In the genomic region with DNA sequence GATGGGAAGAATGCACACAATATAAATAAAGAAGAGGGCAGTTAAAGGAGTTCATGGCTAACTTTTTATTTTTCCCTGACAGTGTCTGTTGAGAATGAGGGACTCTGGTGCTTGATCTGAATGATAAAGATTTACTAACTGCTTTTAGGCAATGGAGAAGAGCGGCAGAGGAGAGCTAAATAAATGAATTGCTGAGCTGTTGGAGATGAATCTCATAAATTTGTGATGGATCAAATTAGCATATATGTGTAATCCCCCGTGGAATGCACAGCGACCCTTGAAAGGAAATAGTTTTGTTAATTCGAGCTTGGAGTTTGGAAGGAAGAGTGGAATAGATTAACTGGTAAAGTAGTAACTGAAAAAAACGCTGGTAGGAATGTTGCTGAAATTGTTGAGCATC, we compare ENCODE assay signal across 25 cellular contexts.
"Had no signal": no experiment of that assay in that cellular context is flagged by ENCODE, and none has a peak within 500 bp of the region (broad histone marks: within the 10 kb centered on the region; RNA-seq: fewer than 3 reads in every experiment).

No MANE protein-coding gene starts in this region.

- H3K4me1 ChIP-seq: colonic mucosa, heart right ventricle, lower lobe of right lung, psoas muscle, sigmoid colon, stomach, tibial artery had no signal

- H3K36me3 Mint-ChIP-seq: immature natural killer cell; naive thymus-derived CD8-positive, alpha-beta T cell; stimulated activated effector memory CD8-positive, alpha-beta T cell treated with anti-CD3 and anti-CD28 coated beads, Interleukin-12 subunit alpha, Interleukin-12 subunit beta, amount 100 ng/mL, for 72 hours; type B pancreatic cell had no signal

- H3K36me3 ChIP-seq: colonic mucosa, gastroesophageal sphincter, lower lobe of right lung, ovary, sigmoid colon, stomach, tibial artery had no signal

- H3K4me1 Mint-ChIP-seq: immature natural killer cell; naive thymus-derived CD8-positive, alpha-beta T cell; stimulated activated effector memory CD8-positive, alpha-beta T cell treated with anti-CD3 and anti-CD28 coated beads, Interleukin-12 subunit alpha, Interleukin-12 subunit beta, amount 100 ng/mL, for 72 hours had no signal

- H3K4me3 ChIP-seq: colonic mucosa, gastroesophageal sphincter, heart right ventricle, lower lobe of right lung, ovary, psoas muscle, sigmoid colon, stomach, tibial artery had no signal

- H3K27ac ChIP-seq: colonic mucosa, gastroesophageal sphincter, heart right ventricle, lower lobe of right lung, ovary, psoas muscle, sigmoid colon, stomach, tibial artery had no signal

- H3K9me3 ChIP-seq: colonic mucosa, gastroesophageal sphincter, lower lobe of right lung, ovary, psoas muscle, sigmoid colon, stomach, tibial artery had no signal

- H3K27me3 ChIP-seq: colonic mucosa, gastroesophageal sphincter, heart right ventricle, ovary, sigmoid colon, stomach, tibial artery had no signal

- H3K27ac Mint-ChIP-seq: effector memory CD8-positive, alpha-beta T cell; immature natural killer cell; naive thymus-derived CD8-positive, alpha-beta T cell; stimulated activated effector memory CD8-positive, alpha-beta T cell treated with anti-CD3 and anti-CD28 coated beads, Interleukin-12 subunit alpha, Interleukin-12 subunit beta, amount 100 ng/mL, for 72 hours; type B pancreatic cell had no signal

- DNase-seq: colonic mucosa; effector memory CD8-positive, alpha-beta T cell; foreskin fibroblast; heart right ventricle; hippocampal formation; immature natural killer cell; islet precursor cell; left ventricle myocardium superior; lower lobe of right lung; naive thymus-derived CD8-positive, alpha-beta T cell; occipital lobe; ovary; posterior cingulate gyrus; psoas muscle; right cardiac atrium; sigmoid colon; stimulated activated CD4-positive, alpha-beta T cell treated with anti-CD3 and anti-CD28 coated beads, Interleukin-2, amount 100 ng/mL, for 24 hours; stimulated activated CD4-positive, alpha-beta T cell treated with anti-CD3 and anti-CD28 coated beads, Interleukin-4, amount 100 ng/mL, for 24 hours; stimulated activated naive CD4-positive, alpha-beta T cell treated with Interleukin-2 at 50 U/mL for 16 hours; stomach; tibial artery had no signal

- ATAC-seq: effector memory CD8-positive, alpha-beta T cell; esophagus mucosa; gastroesophageal sphincter; heart right ventricle; left ventricle myocardium superior; lower lobe of right lung; naive thymus-derived CD8-positive, alpha-beta T cell; psoas muscle; right cardiac atrium; stimulated activated effector memory CD8-positive, alpha-beta T cell treated with anti-CD3 and anti-CD28 coated beads, Interleukin-12 subunit alpha, Interleukin-12 subunit beta, amount 100 ng/mL, for 72 hours had no signal

- H3K4me3 Mint-ChIP-seq: effector memory CD8-positive, alpha-beta T cell; immature natural killer cell; naive thymus-derived CD8-positive, alpha-beta T cell; stimulated activated effector memory CD8-positive, alpha-beta T cell treated with anti-CD3 and anti-CD28 coated beads, Interleukin-12 subunit alpha, Interleukin-12 subunit beta, amount 100 ng/mL, for 72 hours; type B pancreatic cell had no signal
